Comparison of ENCODE assay signal across 17 cellular contexts in the genomic region with DNA sequence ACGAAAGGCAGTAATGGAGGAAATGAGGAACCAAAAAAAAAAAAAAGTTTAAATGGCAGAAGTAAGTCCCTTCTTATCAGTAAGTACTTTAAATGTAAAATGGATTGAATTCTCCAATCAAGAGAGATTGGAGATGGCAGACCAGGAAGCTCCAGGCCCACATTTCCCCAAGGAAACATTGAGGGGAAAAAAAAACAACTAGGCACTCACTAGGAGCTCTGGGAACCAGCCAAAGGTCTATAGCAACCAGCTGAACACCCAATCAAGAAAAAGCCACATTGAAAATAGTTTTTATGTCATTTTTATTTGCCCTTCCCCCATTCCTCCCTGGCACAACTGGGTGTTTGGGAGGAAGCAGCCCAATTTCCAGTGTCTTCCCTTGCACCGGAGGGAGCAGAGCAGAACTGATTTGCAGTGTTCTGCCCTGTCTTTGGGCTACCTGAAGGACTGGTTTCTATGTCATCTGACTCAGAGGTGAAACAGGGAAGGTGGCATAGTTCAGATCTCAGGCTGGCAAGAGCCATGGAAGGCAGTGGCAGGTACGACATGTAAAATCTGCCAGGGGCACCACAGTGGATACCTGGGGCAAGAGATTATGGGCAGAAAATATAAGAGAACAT.
A peak's percentile ranks its signal among the peaks of the same experiment; 100 is the strongest.
DNase-seq lines count a peak whose midpoint lies in the region; ATAC-seq and TF ChIP-seq lines count a peak whose summit lies in the region.
"Had no signal": no experiment of that assay in that cellular context is flagged by ENCODE, and none has a peak within 500 bp of the region (broad histone marks: within the 10 kb centered on the region; RNA-seq: fewer than 3 reads in every experiment).

No MANE protein-coding gene starts in this region.

- WGBS in transverse colon (ENCODE audit: low coverage in 1 of 2), 2 donors: 58 to 75% methylated on average over 1 to 3 of the region's 3 CpGs

- no peak for TF ChIP-seq EP300 in transverse colon (IDR thresholded peaks at IDR 0.05; ENCODE audit: low read depth)

- BruUV-seq in MCF 10A (replicated peaks; lab: Mats Ljungman, UMichigan): no TSS peak

- CTCF ChIA-PET in MCF 10A (lab: Yijun Ruan, JAX): interaction anchor here (1.3 kb wide), 1 partner anchor 288 kb away, joined by 4 read pairs; no protein-coding TSS in a partner anchor

- POLR2A ChIA-PET in MCF 10A (lab: Yijun Ruan, JAX): interaction anchor here (0.6 to 1.1 kb wide), 2 partner anchors 13 to 272 kb away, joined by 3 read pairs; no protein-coding TSS in a partner anchor

- no peaks in the 10 kb centered on the region for H3K9me3 Mint-ChIP-seq in MCF 10A (ENCODE audit: unreplicated experiment)
- peaks cover 0 to 6% (median 1%) of the 10 kb centered on the region in 5 experiments for H3K9me3 Mint-ChIP-seq in brain
- H3K9me3 Mint-ChIP-seq: activated naive CD4-positive, alpha-beta T cell treated with anti-CD3 and anti-CD28 coated beads, Interleukin-2, amount 50 U/mL, for 72 hours; T-helper 1 cell treated with Interleukin-12 subunit alpha and Interleukin-12 subunit beta and Interleukin-4 antibody, amounts not matched to agents 30 μg/mL and 1 μg/mL, for 36 hours had no signal

- H3K4me3 ChIP-seq in breast epithelium (no peak overlapping the region), transverse colon (no peak overlapping the region), MG63 (no peak overlapping the region)
- H3K4me3 ChIP-seq: K562 had no signal

- H3K4me1 ChIP-seq in breast epithelium (no peaks in the 10 kb centered on the region), transverse colon (peaks cover 0 to 36% (median 21%) of the 10 kb centered on the region in 4 donors)

- peak overlapping the region; percentile 26 to 50 for H3K27ac ChIP-seq in breast epithelium
- peak overlapping the region; percentile 18 to 47 (median 32) for H3K27ac ChIP-seq in transverse colon
- H3K27ac ChIP-seq: neutrophil had no signal

- no peak for TF ChIP-seq CTCF in breast epithelium (IDR thresholded peaks at IDR 0.05)
- no peak for TF ChIP-seq CTCF in MCF 10A (IDR thresholded peaks at IDR 0.05; ENCODE audit: unreplicated experiment)
- TF ChIP-seq CTCF in brain (conservative IDR thresholded peaks at IDR 0.05): no peak
- no peak for TF ChIP-seq CTCF in transverse colon (IDR thresholded peaks at IDR 0.05)

- H3K4me3 Mint-ChIP-seq in MCF 10A (ENCODE audit: unreplicated experiment) (no peak overlapping the region), brain (no peak overlapping the region)
- H3K4me3 Mint-ChIP-seq: T-helper 1 cell treated with Interleukin-12 subunit alpha and Interleukin-12 subunit beta and Interleukin-4 antibody, amounts not matched to agents 30 μg/mL and 1 μg/mL, for 36 hours had no signal

- H3K36me3 ChIP-seq in breast epithelium (no peaks in the 10 kb centered on the region), transverse colon (peaks cover 0 to 4% (median 0%) of the 10 kb centered on the region in 4 donors), MG63 (peaks cover 2% of the 10 kb centered on the region)

- H3K27me3 ChIP-seq in breast epithelium (no peaks in the 10 kb centered on the region), transverse colon (no peaks in the 10 kb centered on the region), MG63 (no peaks in the 10 kb centered on the region)
- H3K27me3 ChIP-seq: neutrophil had no signal

- no peaks in the 10 kb centered on the region for H3K4me1 Mint-ChIP-seq in MCF 10A (ENCODE audit: insufficient read depth, unreplicated experiment)
- H3K4me1 Mint-ChIP-seq in brain: peaks cover 5% of the 10 kb centered on the region

- no peak for ATAC-seq in left lobe of liver
- ATAC-seq: activated naive CD4-positive, alpha-beta T cell treated with anti-CD3 and anti-CD28 coated beads, Interleukin-2, amount 50 U/mL, for 72 hours; K562; left cardiac atrium had no signal

- H3K9me3 ChIP-seq in breast epithelium (no peaks in the 10 kb centered on the region), transverse colon (no peaks in the 10 kb centered on the region), MG63 (no peaks in the 10 kb centered on the region)
- H3K9me3 ChIP-seq: neutrophil had no signal

- DNase-seq in breast epithelium (ENCODE audit: low spot score in 2 of 2) (peak in 1 of 2 donors; percentile 12), MCF 10A (ENCODE audit: unreplicated experiment) (no peak), left lobe of liver (ENCODE audit: low spot score) (peak; percentile 15), transverse colon (no peak), MG63 (no peak), DMS79 treated with DMSO at 0.1 percent for 48 hours (lab: John Stamatoyannopoulos, UW) (no peak), RKO (ENCODE audit: low spot score) (no peak)
- DNase-seq: activated CD4-positive, alpha-beta T cell treated with anti-CD3 and anti-CD28 coated beads, Interleukin-2, amount 50 U/mL, for 4 hours; cortex of kidney; H7; left cardiac atrium; stimulated activated CD4-positive, alpha-beta T cell treated with anti-CD3 and anti-CD28 coated beads, Interleukin-15, amount 100 ng/mL, for 24 hours had no signal

- TF ChIP-seq POLR2A in breast epithelium (IDR thresholded peaks at IDR 0.05) (no peak), transverse colon (IDR thresholded peaks at IDR 0.05) (no peak)

- H3K27ac Mint-ChIP-seq in MCF 10A (ENCODE audit: low read depth, unreplicated experiment) (no peak overlapping the region), brain (peak overlapping the region in 3 of 5 experiments; percentile 21 to 60 (median 42))
- H3K27ac Mint-ChIP-seq: T-helper 1 cell treated with Interleukin-12 subunit alpha and Interleukin-12 subunit beta and Interleukin-4 antibody, amounts not matched to agents 30 μg/mL and 1 μg/mL, for 36 hours had no signal

- H3K36me3 Mint-ChIP-seq in MCF 10A (ENCODE audit: insufficient read depth, unreplicated experiment): peaks cover 56% of the 10 kb centered on the region
- H3K36me3 Mint-ChIP-seq in brain: peaks cover 73% of the 10 kb centered on the region

- in situ Hi-C loops in transverse colon (cut with MboI; ENCODE audit: low pct_ligation_motif_present in 1 of 4, low pct_unique_long_range_greater_than_20kb in 1 of 4, low sequenced_read_pairs in 3 of 4): no loop called here

- H3K27me3 Mint-ChIP-seq in MCF 10A (ENCODE audit: insufficient read depth, unreplicated experiment) (no peaks in the 10 kb centered on the region), brain (no peaks in the 10 kb centered on the region)

- intact Hi-C loops in breast epithelium (cut with DNase I; ENCODE audit: low total_unique reads): no loop called here
- intact Hi-C loops in MCF 10A (cut with micrococcal nuclease): no loop called here
- intact Hi-C loops in transverse colon (cut with DNase I; ENCODE audit: low total_unique reads): no loop called here
